Comparison of ENCODE assay signal across 18 cellular contexts in the genomic region with DNA sequence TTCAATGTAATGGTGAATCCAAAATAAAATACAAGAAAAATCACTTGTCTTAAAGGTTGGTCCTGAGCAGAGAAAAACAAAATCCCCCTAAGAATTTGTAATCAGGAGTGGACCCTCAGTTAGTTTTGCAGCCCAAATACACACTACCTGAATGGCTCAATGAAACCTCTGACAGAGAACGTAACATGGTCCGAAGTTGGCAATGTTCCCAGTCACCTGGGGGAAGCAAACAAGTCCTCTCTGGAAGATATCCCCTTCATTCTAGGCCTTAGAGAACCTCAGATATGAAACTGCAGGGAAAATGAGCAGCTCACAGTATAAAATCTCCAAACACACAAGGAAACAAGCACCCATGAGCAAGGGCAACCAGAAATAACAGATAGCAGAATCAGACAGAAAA.
DNase-seq lines count a peak whose midpoint lies in the region; ATAC-seq and TF ChIP-seq lines count a peak whose summit lies in the region.
"Had no signal": no experiment of that assay in that cellular context is flagged by ENCODE, and none has a peak within 500 bp of the region (broad histone marks: within the 10 kb centered on the region; RNA-seq: fewer than 3 reads in every experiment).

No MANE protein-coding gene starts in this region.

- H3K4me3 ChIP-seq in MM.1S (ENCODE audit: low read length) = no peak overlapping the region
- H3K4me3 ChIP-seq: BLaER1 treated with 17β-estradiol and CSF1 and Interleukin-3, amounts not matched to agents 10 nM and 100 nM; MG63 had no signal

- no peaks in the 10 kb centered on the region for H4K20me1 ChIP-seq in MM.1S (ENCODE audit: insufficient read depth, low read length)
- H4K20me1 ChIP-seq: BLaER1 treated with 17β-estradiol and CSF1 and Interleukin-3, amounts not matched to agents 10 nM and 100 nM had no signal

- no peak overlapping the region for H3K9ac ChIP-seq in MM.1S (ENCODE audit: low read length)
- H3K9ac ChIP-seq: BLaER1 treated with 17β-estradiol and CSF1 and Interleukin-3, amounts not matched to agents 10 nM and 100 nM had no signal

- no peak overlapping the region for H2AFZ ChIP-seq in MM.1S (ENCODE audit: low read length)

- no peaks in the 10 kb centered on the region for H3K9me3 Mint-ChIP-seq in activated naive CD8-positive, alpha-beta T cell (ENCODE audit: low read depth)
- H3K9me3 Mint-ChIP-seq in activated naive CD8-positive, alpha-beta T cell treated with anti-CD3 and anti-CD28 coated beads, Interleukin-2, amount 50 U/mL, for 24 hours = peaks cover under 1% of the 10 kb centered on the region

- H3K9me2 ChIP-seq in MM.1S (replicated peaks; ENCODE audit: insufficient read depth, low read length) = no peaks in the 10 kb centered on the region

- no peak overlapping the region for H3K4me2 ChIP-seq in MM.1S (ENCODE audit: low read depth, low read length)
- H3K4me2 ChIP-seq: BLaER1 treated with 17β-estradiol and CSF1 and Interleukin-3, amounts not matched to agents 10 nM and 100 nM had no signal

- no peaks in the 10 kb centered on the region for H3K27me3 ChIP-seq in MM.1S (replicated peaks; ENCODE audit: insufficient read depth, low read length)
- H3K27me3 ChIP-seq: BLaER1 treated with 17β-estradiol and CSF1 and Interleukin-3, amounts not matched to agents 10 nM and 100 nM; MG63 had no signal

- no peaks in the 10 kb centered on the region for H3K9me3 ChIP-seq in MM.1S (replicated peaks; ENCODE audit: insufficient read depth, low read length)
- H3K9me3 ChIP-seq: MG63 had no signal

- TF ChIP-seq CTCF in MM.1S (IDR thresholded peaks at IDR 0.05; ENCODE audit: low read length) = no peak

- no peaks in the 10 kb centered on the region for H3K79me2 ChIP-seq in MM.1S (ENCODE audit: low read length)

- ATAC-seq in activated naive CD8-positive, alpha-beta T cell treated with anti-CD3 and anti-CD28 coated beads, Interleukin-2, amount 50 U/mL, for 24 hours = no peak
- no peak for ATAC-seq in GM18505 (IDR thresholded peaks at IDR 0.05; ENCODE audit: unreplicated experiment)
- ATAC-seq: Panc1, SK-N-SH treated with all-trans-retinoic acid at 6 μM for 48 hours had no signal

- peaks cover 15% of the 10 kb centered on the region for H3K36me3 Mint-ChIP-seq in activated naive CD8-positive, alpha-beta T cell
- H3K36me3 Mint-ChIP-seq in activated naive CD8-positive, alpha-beta T cell treated with anti-CD3 and anti-CD28 coated beads, Interleukin-2, amount 50 U/mL, for 24 hours (ENCODE audit: low read depth) = peaks cover 6% of the 10 kb centered on the region

- no peak overlapping the region for H3K4me3 Mint-ChIP-seq in activated naive CD8-positive, alpha-beta T cell
- no peak overlapping the region for H3K4me3 Mint-ChIP-seq in activated naive CD8-positive, alpha-beta T cell treated with anti-CD3 and anti-CD28 coated beads, Interleukin-2, amount 50 U/mL, for 24 hours
- H3K4me3 Mint-ChIP-seq: CD4-positive, alpha-beta memory T cell had no signal

- H3K4me1 Mint-ChIP-seq in activated naive CD8-positive, alpha-beta T cell (ENCODE audit: low read depth) = peaks cover 3% of the 10 kb centered on the region
- no peaks in the 10 kb centered on the region for H3K4me1 Mint-ChIP-seq in activated naive CD8-positive, alpha-beta T cell treated with anti-CD3 and anti-CD28 coated beads, Interleukin-2, amount 50 U/mL, for 24 hours
- H3K4me1 Mint-ChIP-seq: CD4-positive, alpha-beta memory T cell had no signal

- no peaks in the 10 kb centered on the region for H3K4me1 ChIP-seq in MM.1S (ENCODE audit: low read length)
- H3K4me1 ChIP-seq: BLaER1 treated with 17β-estradiol and CSF1 and Interleukin-3, amounts not matched to agents 10 nM and 100 nM had no signal

- H3K27ac ChIP-seq in MM.1S (ENCODE audit: low read length) = no peak overlapping the region
- H3K27ac ChIP-seq: BLaER1 treated with 17β-estradiol and CSF1 and Interleukin-3, amounts not matched to agents 10 nM and 100 nM had no signal

- no peaks in the 10 kb centered on the region for H3K36me3 ChIP-seq in MM.1S (replicated peaks; ENCODE audit: insufficient read depth, low read length)
- H3K36me3 ChIP-seq: MG63 had no signal

- DNase-seq in NCI-H1092 treated with DMSO at 0.1 percent for 48 hours (lab: John Stamatoyannopoulos, UW) (peak; percentile 6), NCI-H1092 (lab: John Stamatoyannopoulos, UW) (no peak), islet precursor cell (peak; percentile 1), MM.1S (no peak), DMS79 treated with DMSO at 0.1 percent for 48 hours (lab: John Stamatoyannopoulos, UW) (no peak)
- DNase-seq in activated naive CD8-positive, alpha-beta T cell treated with anti-CD3 and anti-CD28 coated beads, Interleukin-2, amount 50 U/mL, for 24 hours = no peak
- DNase-seq: 8988T; CD4-positive, alpha-beta memory T cell; MG63; NCI-H1048; NCI-H1694 treated with DMSO at 0.1 percent for 48 hours; NCI-H2081 treated with DMSO at 0.1 percent for 48 hours; NCI-H510A treated with DMSO at 0.1 percent for 48 hours had no signal

- H3K27me3 Mint-ChIP-seq in activated naive CD8-positive, alpha-beta T cell = no peaks in the 10 kb centered on the region
- no peaks in the 10 kb centered on the region for H3K27me3 Mint-ChIP-seq in activated naive CD8-positive, alpha-beta T cell treated with anti-CD3 and anti-CD28 coated beads, Interleukin-2, amount 50 U/mL, for 24 hours
- H3K27me3 Mint-ChIP-seq: CD4-positive, alpha-beta memory T cell had no signal

- no peaks in the 10 kb centered on the region for H3F3A ChIP-seq in MM.1S (ENCODE audit: insufficient read depth, low read length)

- H3K27ac Mint-ChIP-seq in activated naive CD8-positive, alpha-beta T cell = peak overlapping the region; percentile 1
- H3K27ac Mint-ChIP-seq in activated naive CD8-positive, alpha-beta T cell treated with anti-CD3 and anti-CD28 coated beads, Interleukin-2, amount 50 U/mL, for 24 hours = no peak overlapping the region

- TF ChIP-seq POLR2A in GM18505 (IDR thresholded peaks at IDR 0.05; ENCODE audit: borderline replicate concordance, extremely low read depth, insufficient read depth, insufficient read length) = no peak

Comparison
In these comparisons a context has a peak if more than half of its experiments do, and no peak if none do; other contexts are left out.
1. DNase-seq: peak in NCI-H1092 treated with DMSO at 0.1 percent for 48 hours (single experiment) and islet precursor cell (single experiment); none in NCI-H1092 (single experiment), activated naive CD8-positive, alpha-beta T cell treated with anti-CD3 and anti-CD28 coated beads, Interleukin-2, amount 50 U/mL, for 24 hours (single experiment), MM.1S (single experiment) and DMS79 treated with DMSO at 0.1 percent for 48 hours (single experiment).